ENCODE assay signal across 16 cellular contexts in genomic region chr16:10070591-10070990, GRCh38.
"Had no signal": no experiment of that assay in that cellular context is flagged by ENCODE, and none has a peak within 500 bp of the region (broad histone marks: within the 10 kb centered on the region; RNA-seq: fewer than 3 reads in every experiment).

No MANE protein-coding gene starts in this region.

- ATAC-seq: left ventricle myocardium superior; lower lobe of right lung; natural killer cell; psoas muscle; right cardiac atrium; stimulated activated effector memory CD8-positive, alpha-beta T cell treated with anti-CD3 and anti-CD28 coated beads, Interleukin-12 subunit alpha, Interleukin-12 subunit beta, amount 100 ng/mL, for 72 hours had no signal

- H3K27ac Mint-ChIP-seq: natural killer cell; stimulated activated effector memory CD8-positive, alpha-beta T cell treated with anti-CD3 and anti-CD28 coated beads, Interleukin-12 subunit alpha, Interleukin-12 subunit beta, amount 100 ng/mL, for 72 hours; stimulated activated naive CD8-positive, alpha-beta T cell treated with anti-CD3 and anti-CD28 coated beads, Interleukin-15, Interleukin-2, amounts not matched to agents 100 ng/mL and 50 ng/mL, for 24 hours had no signal

- H3K4me1 Mint-ChIP-seq: natural killer cell; stimulated activated effector memory CD8-positive, alpha-beta T cell treated with anti-CD3 and anti-CD28 coated beads, Interleukin-12 subunit alpha, Interleukin-12 subunit beta, amount 100 ng/mL, for 72 hours had no signal

- DNase-seq: dermis blood vessel endothelial cell; head of caudate nucleus; left ventricle myocardium superior; lower lobe of right lung; natural killer cell; occipital lobe; ovary; posterior cingulate gyrus; psoas muscle; right cardiac atrium; sigmoid colon; stimulated activated CD4-positive, alpha-beta T cell treated with anti-CD3 and anti-CD28 coated beads, Interleukin-2, amount 100 ng/mL, for 24 hours; stimulated activated CD4-positive, alpha-beta T cell treated with anti-CD3 and anti-CD28 coated beads, Interleukin-4, amount 100 ng/mL, for 24 hours; upper lobe of left lung had no signal

- H3K9me3 Mint-ChIP-seq: natural killer cell; stimulated activated effector memory CD8-positive, alpha-beta T cell treated with anti-CD3 and anti-CD28 coated beads, Interleukin-12 subunit alpha, Interleukin-12 subunit beta, amount 100 ng/mL, for 72 hours; stimulated activated naive CD8-positive, alpha-beta T cell treated with anti-CD3 and anti-CD28 coated beads, Interleukin-15, Interleukin-2, amounts not matched to agents 100 ng/mL and 50 ng/mL, for 24 hours had no signal

- H3K4me3 Mint-ChIP-seq: natural killer cell; stimulated activated effector memory CD8-positive, alpha-beta T cell treated with anti-CD3 and anti-CD28 coated beads, Interleukin-12 subunit alpha, Interleukin-12 subunit beta, amount 100 ng/mL, for 72 hours; stimulated activated naive CD8-positive, alpha-beta T cell treated with anti-CD3 and anti-CD28 coated beads, Interleukin-15, Interleukin-2, amounts not matched to agents 100 ng/mL and 50 ng/mL, for 24 hours had no signal

- H3K36me3 Mint-ChIP-seq: natural killer cell; stimulated activated effector memory CD8-positive, alpha-beta T cell treated with anti-CD3 and anti-CD28 coated beads, Interleukin-12 subunit alpha, Interleukin-12 subunit beta, amount 100 ng/mL, for 72 hours had no signal
